ENCODE assay signal across 10 cellular contexts in genomic region chr10:92830478-92831389, GRCh38. TPM values are rescaled to one million over a fixed set of nuclear protein-coding genes. Genes with fewer than 3 reads are reported as not detected.
DNase-seq lines count a peak whose midpoint lies in the region; ATAC-seq, FAIRE-seq and TF ChIP-seq lines count a peak whose summit lies in the region.
"Had no signal": no experiment of that assay in that cellular context is flagged by ENCODE, and none has a peak within 500 bp of the region (broad histone marks: within the 10 kb centered on the region; RNA-seq: fewer than 3 reads in every experiment).

No MANE protein-coding gene starts in this region.

- no peaks in the 10 kb centered on the region for H3K9me3 ChIP-seq in T-helper 17 cell (ENCODE audit: control insufficient read depth, low read length, poor library complexity, severe bottlenecking)

- H3K27me3 Mint-ChIP-seq in T-helper 17 cell (no peaks in the 10 kb centered on the region), endothelial cell (ENCODE audit: unreplicated experiment) (peaks cover 10% of the 10 kb centered on the region)

- H3K4me3 Mint-ChIP-seq in T-helper 17 cell (peak overlapping the region; percentile 83), endothelial cell (ENCODE audit: unreplicated experiment) (no peak overlapping the region)
- H3K4me3 Mint-ChIP-seq: H9 had no signal

- H3K27ac Mint-ChIP-seq in T-helper 17 cell = peak overlapping the region; percentile 67
- peak overlapping the region; percentile 93 for H3K27ac Mint-ChIP-seq in endothelial cell (ENCODE audit: unreplicated experiment)
- H3K27ac Mint-ChIP-seq: H9 had no signal

- peaks cover 18% of the 10 kb centered on the region for H3K4me1 Mint-ChIP-seq in T-helper 17 cell
- peaks cover 53% of the 10 kb centered on the region for H3K4me1 Mint-ChIP-seq in endothelial cell (ENCODE audit: unreplicated experiment)

- no peak for FAIRE-seq in GM12891 (lab: Jason Lieb, UNC)

- no peak for TF ChIP-seq CTCF in endothelial cell (IDR thresholded peaks at IDR 0.05; ENCODE audit: unreplicated experiment)

- H3K36me3 Mint-ChIP-seq in T-helper 17 cell (ENCODE audit: low read depth) (no peaks in the 10 kb centered on the region), endothelial cell (ENCODE audit: low read depth, unreplicated experiment) (no peaks in the 10 kb centered on the region)

- ATAC-seq in T-helper 17 cell (peak; percentile 54), GM21576 (IDR thresholded peaks at IDR 0.05; ENCODE audit: unreplicated experiment) (no peak)

- no peak for TF ChIP-seq POLR2A in GM12891 (IDR thresholded peaks at IDR 0.05; ENCODE audit: low read depth, low read length)

- DNase-seq in GM12891 (ENCODE audit: insufficient read length, low spot score) (no peak), T-helper 17 cell (no peak), endothelial cell (ENCODE audit: low spot score) (peak; percentile 20), RKO (ENCODE audit: low spot score) (no peak), midbrain (lab: John Stamatoyannopoulos, UW) (no peak), DMS 273 treated with DMSO at 0.1 percent for 48 hours (lab: John Stamatoyannopoulos, UW) (no peak)
- DNase-seq in stimulated activated CD4-positive, alpha-beta T cell treated with anti-CD3 and anti-CD28 coated beads, Interleukin-12 subunit alpha, Interleukin-12 subunit beta, amount 100 ng/mL, for 4 hours = peak; percentile 18
- DNase-seq: effector CD8-positive, alpha-beta T cell; H9 had no signal

- H3K9me3 Mint-ChIP-seq in endothelial cell (ENCODE audit: unreplicated experiment) = no peaks in the 10 kb centered on the region
- H3K9me3 Mint-ChIP-seq: H9 had no signal

TF ChIP-seq in GM12891, 5 proteins besides CTCF, POLR2A, EP300 and RAD21:
- TF ChIP-seq POU2F2 (IDR thresholded peaks at IDR 0.05; ENCODE audit: low read depth, low read length) (no peak), SPI1 (IDR thresholded peaks at IDR 0.05; ENCODE audit: low read depth, low read length) (peak; percentile 63)

RNA-seq across cellular contexts. Expression of gene EXOC6, which starts 17.6 kb away (rescaled TPM):
- 4.1 TPM for polyA plus RNA-seq in GM12891 (2012; ENCODE audit: low read depth, missing spikeins)
- total RNA-seq in T-helper 17 cell = 10 to 100 TPM; 10.5 to 14.8 TPM
- 28.5 TPM for total RNA-seq in endothelial cell (ENCODE audit: unreplicated experiment)

Comparison
In these comparisons a context has a peak if more than half of its experiments do, and no peak if none do; other contexts are left out.
1. DNase-seq: peak in endothelial cell (single experiment) and stimulated activated CD4-positive, alpha-beta T cell treated with anti-CD3 and anti-CD28 coated beads, Interleukin-12 subunit alpha, Interleukin-12 subunit beta, amount 100 ng/mL, for 4 hours (single experiment); none in GM12891 (single experiment), T-helper 17 cell (0 of 3), RKO (single experiment), midbrain (single experiment) and DMS 273 treated with DMSO at 0.1 percent for 48 hours (single experiment).